12 cellular contexts compared by ENCODE assay signal in genomic region chr3:151580592-151580991, GRCh38.
A peak's percentile ranks its signal among the peaks of the same experiment; 100 is the strongest.
DNase-seq lines count a peak whose midpoint lies in the region; FAIRE-seq and TF ChIP-seq lines count a peak whose summit lies in the region.
"Had no signal": no experiment of that assay in that cellular context is flagged by ENCODE, and none has a peak within 500 bp of the region (broad histone marks: within the 10 kb centered on the region; RNA-seq: fewer than 3 reads in every experiment).

No MANE protein-coding gene starts in this region.

- H3K9ac ChIP-seq in astrocyte (ENCODE audit: low read length) = no peak overlapping the region

- no peaks in the 10 kb centered on the region for H3K36me3 Mint-ChIP-seq in astrocyte (ENCODE audit: low read depth, unreplicated experiment)

- no peak overlapping the region for H3K4me3 Mint-ChIP-seq in astrocyte (ENCODE audit: unreplicated experiment)

- FAIRE-seq in astrocyte (lab: Jason Lieb, UNC) = no peak

- peak overlapping the region; percentile 93 for H3K27ac ChIP-seq in A673 (ENCODE audit: low read depth, low read length, poor library complexity, severe bottlenecking)
- H3K27ac ChIP-seq in astrocyte (ENCODE audit: low read depth, low read length) = no peak overlapping the region
- H3K27ac ChIP-seq in tibial nerve = peak overlapping the region in 1 of 4 donors; percentile 53
- H3K27ac ChIP-seq: C4-2B, thyroid gland had no signal

- H3K9me3 Mint-ChIP-seq in astrocyte (ENCODE audit: unreplicated experiment) = no peaks in the 10 kb centered on the region

- H3K9me3 ChIP-seq in A673 (ENCODE audit: low read depth, low read length, poor library complexity, severe bottlenecking) (peaks cover 33% of the 10 kb centered on the region), astrocyte (ENCODE audit: insufficient read depth, low read depth, low read length) (no peaks in the 10 kb centered on the region), tibial nerve (no peaks in the 10 kb centered on the region)
- H3K9me3 ChIP-seq: thyroid gland had no signal

- no peaks in the 10 kb centered on the region for H3K79me2 ChIP-seq in astrocyte (ENCODE audit: insufficient read depth, low read length)

- H3K36me3 ChIP-seq in A673 (ENCODE audit: insufficient read depth, low read length, poor library complexity, severe bottlenecking) (no peaks in the 10 kb centered on the region), astrocyte (ENCODE audit: insufficient read depth, low read length) (no peaks in the 10 kb centered on the region), tibial nerve (no peaks in the 10 kb centered on the region), H7 (replicated peaks; ENCODE audit: control insufficient read depth, insufficient read depth, low read length) (no peaks in the 10 kb centered on the region)
- H3K36me3 ChIP-seq: thyroid gland had no signal

- BruUV-seq in A673 (replicated peaks; lab: Mats Ljungman, UMichigan) = no TSS peak

- H3K27ac Mint-ChIP-seq in astrocyte (ENCODE audit: unreplicated experiment) = peak overlapping the region; percentile 88

- CTCF ChIA-PET in A673 (lab: Charles Lee) = interaction anchor here (0.6 to 1.3 kb wide), 2 partner anchors 17 to 258 kb away, joined by 3 read pairs; no protein-coding TSS in a partner anchor

- 13 to 19% methylated on average over 2 of the region's 2 CpGs for WGBS in tibial nerve, 2 donors

- TF ChIP-seq POLR2A in tibial nerve (IDR thresholded peaks at IDR 0.05) = no peak

- intact Hi-C loops in A673 (cut with micrococcal nuclease; ENCODE audit: unreplicated experiment) = loop anchor here (2.0 kb wide), 4 partner anchors 16 to 258 kb away; no protein-coding TSS in a partner anchor

- no peak for TF ChIP-seq EP300 in tibial nerve (IDR thresholded peaks at IDR 0.05)

- POLR2A ChIA-PET in A673 (lab: Charles Lee; ENCODE audit: low non-redundant PET) = interaction anchor here (1.3 kb wide), 1 partner anchor 16 kb away, joined by 5 read pairs; no protein-coding TSS in a partner anchor

- H4K20me1 ChIP-seq in astrocyte (ENCODE audit: insufficient read depth, low read length) = no peaks in the 10 kb centered on the region

- DNase-seq in A673 (ENCODE audit: low spot score) (peak; percentile 94), HFF-Myc (ENCODE audit: extremely low read depth, low read depth) (peak; percentile 67), astrocyte (ENCODE audit: low read depth) (peak; percentile 97), iris pigment epithelial cell (ENCODE audit: low read depth) (peak; percentile 93), NCI-H510A treated with DMSO at 0.1 percent for 48 hours (lab: John Stamatoyannopoulos, UW) (no peak), retina (no peak), tibial nerve (ENCODE audit: low spot score in 2 of 2) (no peak), H7 (no peak)
- DNase-seq: NCI-H446, SIG-M5, thyroid gland had no signal

- no peak overlapping the region for H2AFZ ChIP-seq in astrocyte (ENCODE audit: low read depth, low read length)

- H3K4me1 ChIP-seq in A673 (ENCODE audit: insufficient read depth, low read length, poor library complexity, severe bottlenecking) (peaks cover 31% of the 10 kb centered on the region), astrocyte (ENCODE audit: insufficient read depth, low read length) (no peaks in the 10 kb centered on the region), tibial nerve (peaks cover 0 to 17% (median 0%) of the 10 kb centered on the region in 4 donors)
- H3K4me1 ChIP-seq: thyroid gland had no signal

- H3K4me3 ChIP-seq in A673 (ENCODE audit: low read depth, low read length, poor library complexity, severe bottlenecking) = peak overlapping the region; percentile 11
- no peak overlapping the region for H3K4me3 ChIP-seq in HFF-Myc (replicated peaks; ENCODE audit: low read depth, low read length)
- no peak overlapping the region for H3K4me3 ChIP-seq in astrocyte (ENCODE audit: insufficient read depth, low read depth, low read length)
- no peak overlapping the region for H3K4me3 ChIP-seq in tibial nerve
- H3K4me3 ChIP-seq in H7 (ENCODE audit: insufficient read depth, low read depth, low read length) = no peak overlapping the region
- H3K4me3 ChIP-seq: thyroid gland had no signal

- TF ChIP-seq CTCF in A673 (conservative IDR thresholded peaks at IDR 0.05; ENCODE audit: low read depth, low read length) (no peak), HFF-Myc (IDR thresholded peaks at IDR 0.05; ENCODE audit: low read depth, low read length, missing control alignments) (no peak), astrocyte (IDR thresholded peaks at IDR 0.05; ENCODE audit: insufficient read depth, low read depth, low read length) (no peak), tibial nerve (IDR thresholded peaks at IDR 0.05) (no peak)

- H3K27me3 ChIP-seq in A673 (replicated peaks; ENCODE audit: insufficient read depth, low read depth, low read length, poor library complexity) = no peaks in the 10 kb centered on the region
- H3K27me3 ChIP-seq in astrocyte (ENCODE audit: insufficient read depth, low read length) = no peaks in the 10 kb centered on the region
- no peaks in the 10 kb centered on the region for H3K27me3 ChIP-seq in tibial nerve
- H3K27me3 ChIP-seq in H7 (ENCODE audit: control insufficient read depth, insufficient read depth, low read length) = no peaks in the 10 kb centered on the region
- H3K27me3 ChIP-seq: thyroid gland had no signal

- no peaks in the 10 kb centered on the region for H3K27me3 Mint-ChIP-seq in astrocyte (ENCODE audit: low read depth, unreplicated experiment)

- peaks cover 27% of the 10 kb centered on the region for H3K4me1 Mint-ChIP-seq in astrocyte (ENCODE audit: low read depth, unreplicated experiment)

- H3K4me2 ChIP-seq in astrocyte (ENCODE audit: low read length) = no peak overlapping the region

Comparison
In these comparisons a context has a peak if more than half of its experiments do, and no peak if none do; other contexts are left out.
1. DNase-seq: peak in A673 (single experiment), HFF-Myc (single experiment), astrocyte (single experiment) and iris pigment epithelial cell (single experiment); none in NCI-H510A treated with DMSO at 0.1 percent for 48 hours (single experiment), retina (single experiment), tibial nerve (0 of 2) and H7 (single experiment).